ENCODE assay signal across 35 cellular contexts in the genomic region with DNA sequence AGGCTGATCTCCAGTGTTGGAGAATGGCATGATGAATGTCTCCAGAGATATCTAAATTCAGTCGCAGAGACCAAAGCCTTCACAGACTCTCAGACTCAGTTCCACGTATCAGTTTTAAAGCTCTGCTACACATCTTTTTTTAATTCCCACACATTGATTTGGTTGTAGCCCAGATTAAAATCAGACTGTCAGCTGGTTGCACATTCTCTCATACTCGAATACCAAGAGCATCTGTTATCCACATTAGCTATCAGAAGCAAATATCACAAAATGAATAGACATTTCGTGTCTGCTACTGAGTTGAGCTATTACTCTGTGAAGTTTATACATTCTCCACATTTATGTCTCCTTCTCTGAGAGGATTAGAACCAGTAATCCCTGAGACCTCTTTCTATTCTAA.
"Had no signal": no experiment of that assay in that cellular context is flagged by ENCODE, and none has a peak within 500 bp of the region (broad histone marks: within the 10 kb centered on the region; RNA-seq: fewer than 3 reads in every experiment).

No MANE protein-coding gene starts in this region.

- DNase-seq: activated B cell treated with CpG ODN at 0.5 μM for 24 hours; activated CD4-positive, alpha-beta memory T cell treated with anti-CD3 and anti-CD28 coated beads for 36 hours; activated CD4-positive, alpha-beta T cell treated with anti-CD3 and anti-CD28 coated beads for 4 hours; activated CD4-positive, alpha-beta T cell treated with anti-CD3 and anti-CD28 coated beads, Interleukin-2, amount 10 ng/mL, durations not matched to agents 24 days and 14 days; activated CD4-positive, alpha-beta T cell treated with anti-CD3 and anti-CD28 coated beads, Interleukin-2, amount 50 U/mL, for 1 hour; activated CD4-positive, alpha-beta T cell treated with anti-CD3 and anti-CD28 coated beads, Interleukin-2, amount 50 U/mL, for 4 hours; activated CD4-positive, CD25-positive, alpha-beta regulatory T cell treated with anti-CD3 and anti-CD28 coated beads, Interleukin-2, amount 50 U/mL, for 72 hours; activated CD8-positive, alpha-beta memory T cell treated with anti-CD3 and anti-CD28 coated beads, Interleukin-2, amount 50 U/mL, for 4 hours; activated CD8-positive, alpha-beta T cell treated with anti-CD3 and anti-CD28 coated beads for 36 hours; activated effector memory CD4-positive, alpha-beta T cell treated with anti-CD3 and anti-CD28 coated beads, Interleukin-2, amount 50 U/mL, for 16 hours; activated gamma-delta T cell treated with Interleukin-2 at 50 U/mL for 16 hours; activated naive CD4-positive, alpha-beta T cell; activated naive CD4-positive, alpha-beta T cell treated with anti-CD3 and anti-CD28 coated beads for 36 hours; activated naive CD4-positive, alpha-beta T cell treated with anti-CD3 and anti-CD28 coated beads, Interleukin-2, amount 50 U/mL, for 16 hours; activated naive CD8-positive, alpha-beta T cell treated with anti-CD3 and anti-CD28 coated beads for 36 hours; activated T-cell treated with anti-CD3 and anti-CD28 coated beads for 4 hours; activated T-cell treated with anti-CD3 and anti-CD28 coated beads, Interleukin-2, amount 50 U/mL, for 1 hour; activated T-cell treated with anti-CD3 and anti-CD28 coated beads, Interleukin-2, amount 50 U/mL, for 4 hours; activated T-cell treated with anti-CD3 and anti-CD28 coated beads, Interleukin-2, amount 50 U/mL, for 72 hours; adrenal gland; amniotic stem cell; aorta; body of pancreas; brain microvascular endothelial cell; central memory CD4-positive, alpha-beta T cell; T-helper 1 cell; T-helper 2 cell; T-helper 9 cell had no signal

- H3K27me3 Mint-ChIP-seq: activated B cell treated with CpG ODN at 0.5 μM for 24 hours; activated CD4-positive, alpha-beta memory T cell treated with anti-CD3 and anti-CD28 coated beads for 36 hours; activated CD4-positive, alpha-beta T cell treated with anti-CD3 and anti-CD28 coated beads, Interleukin-2, amount 10 ng/mL, durations not matched to agents 24 days and 14 days; activated CD8-positive, alpha-beta T cell treated with anti-CD3 and anti-CD28 coated beads for 36 hours; activated naive CD8-positive, alpha-beta T cell treated with anti-CD3 and anti-CD28 coated beads for 36 hours had no signal

- H3K27ac ChIP-seq: adrenal gland, body of pancreas, brain microvascular endothelial cell, breast epithelium, VCaP had no signal

- H3K4me1 Mint-ChIP-seq: activated B cell treated with CpG ODN at 0.5 μM for 24 hours; activated CD4-positive, alpha-beta T cell treated with anti-CD3 and anti-CD28 coated beads, Interleukin-2, amount 10 ng/mL, durations not matched to agents 24 days and 14 days; activated naive CD8-positive, alpha-beta T cell treated with anti-CD3 and anti-CD28 coated beads for 36 hours; activated T-helper 17 cell treated with anti-CD3 and anti-CD28 coated beads, Interleukin-2, amount 50 U/mL, for 72 hours had no signal

- ATAC-seq: activated CD8-positive, alpha-beta T cell treated with anti-CD3 and anti-CD28 coated beads for 36 hours; activated naive CD4-positive, alpha-beta T cell treated with anti-CD3 and anti-CD28 coated beads, Interleukin-2, amount 50 U/mL, for 72 hours; activated T-cell treated with anti-CD3 and anti-CD28 coated beads, Interleukin-2, amount 50 U/mL, for 4 hours; activated T-cell treated with anti-CD3 and anti-CD28 coated beads, Interleukin-2, amount 50 U/mL, for 72 hours; activated T-helper 17 cell treated with anti-CD3 and anti-CD28 coated beads, Interleukin-2, amount 50 U/mL, for 72 hours; body of pancreas had no signal

- H3K36me3 ChIP-seq: adrenal gland, brain microvascular endothelial cell, breast epithelium had no signal

- H3K27me3 ChIP-seq: adrenal gland, body of pancreas, brain microvascular endothelial cell, breast epithelium had no signal

- H3K27ac Mint-ChIP-seq: activated B cell treated with CpG ODN at 0.5 μM for 24 hours; activated CD4-positive, alpha-beta memory T cell treated with anti-CD3 and anti-CD28 coated beads for 36 hours; activated CD4-positive, alpha-beta T cell treated with anti-CD3 and anti-CD28 coated beads, Interleukin-2, amount 10 ng/mL, durations not matched to agents 24 days and 14 days; activated CD8-positive, alpha-beta T cell treated with anti-CD3 and anti-CD28 coated beads for 36 hours; activated naive CD4-positive, alpha-beta T cell treated with anti-CD3 and anti-CD28 coated beads for 36 hours; activated naive CD4-positive, alpha-beta T cell treated with anti-CD3 and anti-CD28 coated beads, Interleukin-2, amount 50 U/mL, for 72 hours; activated naive CD8-positive, alpha-beta T cell treated with anti-CD3 and anti-CD28 coated beads for 36 hours; activated T-cell treated with anti-CD3 and anti-CD28 coated beads, Interleukin-2, amount 50 U/mL, for 72 hours; activated T-helper 1 cell treated with anti-CD3 and anti-CD28 coated beads, Interleukin-12 subunit alpha, Interleukin-12 subunit beta, Interleukin-2, Interleukin-4 antibody, amounts not matched to agents 30 ng/mL and 10 ng/mL and 1 ng/mL, durations not matched to agents 14 hours and 24 hours and 36 hours; activated T-helper 17 cell treated with anti-CD3 and anti-CD28 coated beads, Interleukin-2, amount 50 U/mL, for 72 hours; T-helper 1 cell treated with Interleukin-12 subunit alpha and Interleukin-12 subunit beta and Interleukin-4 antibody, amounts not matched to agents 30 μg/mL and 1 μg/mL, for 36 hours; T-helper 2 cell treated with Interferon-gamma antibody and Interleukin-4, amounts not matched to agents 5 μg/mL and 100 μg/mL, for 36 hours had no signal

- H3K9me3 ChIP-seq: adrenal gland, body of pancreas had no signal

- H3K4me3 Mint-ChIP-seq: activated B cell treated with CpG ODN at 0.5 μM for 24 hours; activated CD4-positive, alpha-beta memory T cell treated with anti-CD3 and anti-CD28 coated beads for 36 hours; activated CD4-positive, alpha-beta T cell treated with anti-CD3 and anti-CD28 coated beads, Interleukin-2, amount 10 ng/mL, durations not matched to agents 24 days and 14 days; activated CD8-positive, alpha-beta T cell treated with anti-CD3 and anti-CD28 coated beads for 36 hours; activated naive CD4-positive, alpha-beta T cell treated with anti-CD3 and anti-CD28 coated beads for 36 hours; activated naive CD8-positive, alpha-beta T cell treated with anti-CD3 and anti-CD28 coated beads for 36 hours; activated T-cell treated with anti-CD3 and anti-CD28 coated beads, Interleukin-2, amount 50 U/mL, for 4 hours; activated T-cell treated with anti-CD3 and anti-CD28 coated beads, Interleukin-2, amount 50 U/mL, for 72 hours; activated T-helper 1 cell treated with anti-CD3 and anti-CD28 coated beads, Interleukin-12 subunit alpha, Interleukin-12 subunit beta, Interleukin-2, Interleukin-4 antibody, amounts not matched to agents 30 ng/mL and 10 ng/mL and 1 ng/mL, durations not matched to agents 14 hours and 24 hours and 36 hours; activated T-helper 17 cell treated with anti-CD3 and anti-CD28 coated beads, Interleukin-2, amount 50 U/mL, for 72 hours; T-helper 1 cell treated with Interleukin-12 subunit alpha and Interleukin-12 subunit beta and Interleukin-4 antibody, amounts not matched to agents 30 μg/mL and 1 μg/mL, for 36 hours; T-helper 2 cell treated with Interferon-gamma antibody and Interleukin-4, amounts not matched to agents 5 μg/mL and 100 μg/mL, for 36 hours had no signal

- H3K4me1 ChIP-seq: adrenal gland, body of pancreas, breast epithelium had no signal

- H3K4me3 ChIP-seq: adrenal gland, body of pancreas, breast epithelium had no signal
